In the genomic region with DNA sequence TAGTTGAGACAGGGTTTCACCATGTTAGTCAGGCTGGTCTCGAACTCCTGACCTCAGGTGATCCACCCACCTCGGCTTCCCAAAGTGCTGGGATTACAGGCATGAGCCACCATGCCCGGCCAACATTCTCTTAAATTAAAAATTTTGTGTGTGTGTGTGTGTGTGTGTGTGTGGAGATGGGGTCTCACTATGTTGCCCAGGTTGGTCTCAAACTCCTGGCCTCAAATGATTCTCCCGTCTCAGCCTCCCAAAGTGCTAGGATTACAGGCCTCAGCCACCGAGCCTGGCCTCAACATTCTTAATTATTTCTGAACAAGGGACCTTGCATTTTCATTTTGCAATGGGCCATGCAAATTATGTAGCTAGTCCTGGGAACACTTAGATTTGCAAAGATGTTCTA, we compare ENCODE assay signal across 5 cellular contexts. TPM values are rescaled to one million over a fixed set of nuclear protein-coding genes. Genes with fewer than 3 reads are reported as not detected.
"Had no signal": no experiment of that assay in that cellular context is flagged by ENCODE, and none has a peak within 500 bp of the region (broad histone marks: within the 10 kb centered on the region; RNA-seq: fewer than 3 reads in every experiment).

No MANE protein-coding gene starts in this region.

RNA-seq across cellular contexts. Expression of gene CCER2, which starts 54.2 kb away (rescaled TPM):
- total RNA-seq: thoracic aorta, tibial nerve, transverse colon, urinary bladder, vagina had no signal
